In the genomic region with DNA sequence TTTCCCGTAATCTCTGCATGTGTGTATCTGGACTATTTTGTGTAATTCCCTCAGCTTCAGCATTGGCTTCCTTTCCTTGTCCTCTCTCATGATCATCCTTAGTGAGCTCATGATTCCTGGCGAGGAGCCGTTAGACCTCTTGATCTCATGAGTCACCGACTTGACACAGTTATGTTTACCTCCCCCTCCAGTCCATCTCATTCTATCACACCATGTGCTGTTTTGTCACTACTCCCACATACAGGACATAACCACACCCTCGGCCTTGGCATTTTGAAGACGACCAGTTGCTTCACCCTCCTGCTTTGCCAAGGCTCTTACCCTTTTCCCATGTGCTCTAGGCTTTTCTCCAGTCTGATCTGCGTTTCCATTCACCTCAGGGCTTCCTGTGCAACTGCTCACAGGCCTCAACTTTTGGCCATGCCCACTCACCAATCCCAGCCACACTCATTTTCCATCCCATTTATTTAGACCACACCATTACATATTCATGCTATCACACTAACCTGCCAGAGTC, we compare ENCODE assay signal across 1 cellular context.
TF ChIP-seq lines count a peak whose summit lies in the region.

No MANE protein-coding gene starts in this region.

TF ChIP-seq in K562, 482 proteins besides CTCF, POLR2A, EP300 and RAD21 (continued from another document and continues in another):
- TF ChIP-seq ILK (tag; IDR thresholded peaks at IDR 0.05; ENCODE audit: borderline replicate concordance, low read depth) (no peak), CREM (IDR thresholded peaks at IDR 0.05; ENCODE audit: low read depth) (peak; percentile 84), KDM1A (IDR thresholded peaks at IDR 0.05) (peak; percentile 54 to 60; a peak in 2 of 4 replicates), RNF2 (IDR thresholded peaks at IDR 0.05) (peak; percentile 91), ILF3 (IDR thresholded peaks at IDR 0.05; ENCODE audit: borderline replicate concordance) (no peak), TRIM28 (IDR thresholded peaks at IDR 0.05) (no peak), ZNF561 (CRISPR knock-in tag; conservative IDR thresholded peaks at IDR 0.05) (no peak), BDP1 (IDR thresholded peaks at IDR 0.05; ENCODE audit: insufficient read depth, insufficient read length) (no peak), ARID1B (IDR thresholded peaks at IDR 0.05) (peak; percentile 89), GABPB2 (CRISPR knock-in tag; conservative IDR thresholded peaks at IDR 0.05) (no peak), GABPA (tag; conservative IDR thresholded peaks at IDR 0.05; ENCODE audit: low read depth) (no peak), HCFC1 (IDR thresholded peaks at IDR 0.05; ENCODE audit: low read depth, low read length) (no peak), TFAM (CRISPR knock-in tag; conservative IDR thresholded peaks at IDR 0.05) (no peak), HNRNPH1 (optimal IDR thresholded peaks at IDR 0.05; ENCODE audit: low read depth, low read length) (no peak), MCM7 (IDR thresholded peaks at IDR 0.05) (no peak), LARP7 (IDR thresholded peaks at IDR 0.05) (0 out of 2 replicates have a peak, but pooled peaks have one; percentile 25), ZBED1 (IDR thresholded peaks at IDR 0.05) (no peak), L3MBTL2 (IDR thresholded peaks at IDR 0.05) (peak; percentile 98), RBFOX2 (IDR thresholded peaks at IDR 0.05; ENCODE audit: low read depth, low read length) (no peak), NFXL1 (CRISPR knock-in tag; IDR thresholded peaks at IDR 0.05) (no peak), PYGO2 (tag; IDR thresholded peaks at IDR 0.05) (no peak), PHB (CRISPR knock-in tag; IDR thresholded peaks at IDR 0.05) (no peak), CCNT2 (IDR thresholded peaks at IDR 0.05; ENCODE audit: borderline replicate concordance, extremely low read depth, insufficient read length, low read depth, low read length) (no peak), SMAD3 (CRISPR knock-in tag; conservative IDR thresholded peaks at IDR 0.05) (0 out of 2 replicates have a peak, but pooled peaks have one; percentile 45), TBL1XR1 (IDR thresholded peaks at IDR 0.05; ENCODE audit: low read length in 2 of 2) (peak in 1 of 2 experiments; percentile 75; a peak in 2 of 4 replicates), NCOA2 (IDR thresholded peaks at IDR 0.05; ENCODE audit: partially characterized antibody in 2 of 2) (no peak), ZNF444 (CRISPR knock-in tag; IDR thresholded peaks at IDR 0.05) (no peak), ZNF232 (CRISPR knock-in tag; IDR thresholded peaks at IDR 0.05) (no peak), ZNF644 (tag; IDR thresholded peaks at IDR 0.05; ENCODE audit: low read depth) (no peak), CC2D1A (IDR thresholded peaks at IDR 0.05) (peak; percentile 77; the same call in 1 of the 2 replicates), SUPT5H (IDR thresholded peaks at IDR 0.05) (no peak), FOXA3 (CRISPR knock-in tag; conservative IDR thresholded peaks at IDR 0.05 in 1 of 2, IDR thresholded peaks at IDR 0.05 in 1 of 2) (no peak)
- TF ChIP-seq, protein P1, sequence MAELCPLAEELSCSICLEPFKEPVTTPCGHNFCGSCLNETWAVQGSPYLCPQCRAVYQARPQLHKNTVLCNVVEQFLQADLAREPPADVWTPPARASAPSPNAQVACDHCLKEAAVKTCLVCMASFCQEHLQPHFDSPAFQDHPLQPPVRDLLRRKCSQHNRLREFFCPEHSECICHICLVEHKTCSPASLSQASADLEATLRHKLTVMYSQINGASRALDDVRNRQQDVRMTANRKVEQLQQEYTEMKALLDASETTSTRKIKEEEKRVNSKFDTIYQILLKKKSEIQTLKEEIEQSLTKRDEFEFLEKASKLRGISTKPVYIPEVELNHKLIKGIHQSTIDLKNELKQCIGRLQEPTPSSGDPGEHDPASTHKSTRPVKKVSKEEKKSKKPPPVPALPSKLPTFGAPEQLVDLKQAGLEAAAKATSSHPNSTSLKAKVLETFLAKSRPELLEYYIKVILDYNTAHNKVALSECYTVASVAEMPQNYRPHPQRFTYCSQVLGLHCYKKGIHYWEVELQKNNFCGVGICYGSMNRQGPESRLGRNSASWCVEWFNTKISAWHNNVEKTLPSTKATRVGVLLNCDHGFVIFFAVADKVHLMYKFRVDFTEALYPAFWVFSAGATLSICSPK (IDR thresholded peaks at IDR 0.05; ENCODE audit: borderline replicate concordance): no peak
- TF ChIP-seq, protein P2, sequence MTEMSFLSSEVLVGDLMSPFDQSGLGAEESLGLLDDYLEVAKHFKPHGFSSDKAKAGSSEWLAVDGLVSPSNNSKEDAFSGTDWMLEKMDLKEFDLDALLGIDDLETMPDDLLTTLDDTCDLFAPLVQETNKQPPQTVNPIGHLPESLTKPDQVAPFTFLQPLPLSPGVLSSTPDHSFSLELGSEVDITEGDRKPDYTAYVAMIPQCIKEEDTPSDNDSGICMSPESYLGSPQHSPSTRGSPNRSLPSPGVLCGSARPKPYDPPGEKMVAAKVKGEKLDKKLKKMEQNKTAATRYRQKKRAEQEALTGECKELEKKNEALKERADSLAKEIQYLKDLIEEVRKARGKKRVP (CRISPR knock-in tag; IDR thresholded peaks at IDR 0.05): peak; percentile 46; the same call in 1 of the 2 replicates
- TF ChIP-seq, protein P3, sequence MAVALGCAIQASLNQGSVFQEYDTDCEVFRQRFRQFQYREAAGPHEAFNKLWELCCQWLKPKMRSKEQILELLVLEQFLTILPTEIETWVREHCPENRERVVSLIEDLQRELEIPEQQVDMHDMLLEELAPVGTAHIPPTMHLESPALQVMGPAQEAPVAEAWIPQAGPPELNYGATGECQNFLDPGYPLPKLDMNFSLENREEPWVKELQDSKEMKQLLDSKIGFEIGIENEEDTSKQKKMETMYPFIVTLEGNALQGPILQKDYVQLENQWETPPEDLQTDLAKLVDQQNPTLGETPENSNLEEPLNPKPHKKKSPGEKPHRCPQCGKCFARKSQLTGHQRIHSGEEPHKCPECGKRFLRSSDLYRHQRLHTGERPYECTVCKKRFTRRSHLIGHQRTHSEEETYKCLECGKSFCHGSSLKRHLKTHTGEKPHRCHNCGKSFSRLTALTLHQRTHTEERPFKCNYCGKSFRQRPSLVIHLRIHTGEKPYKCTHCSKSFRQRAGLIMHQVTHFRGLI (CRISPR knock-in tag; IDR thresholded peaks at IDR 0.05): 0 out of 2 replicates have a peak, but pooled peaks have one; percentile 30
- TF ChIP-seq, protein P4, sequence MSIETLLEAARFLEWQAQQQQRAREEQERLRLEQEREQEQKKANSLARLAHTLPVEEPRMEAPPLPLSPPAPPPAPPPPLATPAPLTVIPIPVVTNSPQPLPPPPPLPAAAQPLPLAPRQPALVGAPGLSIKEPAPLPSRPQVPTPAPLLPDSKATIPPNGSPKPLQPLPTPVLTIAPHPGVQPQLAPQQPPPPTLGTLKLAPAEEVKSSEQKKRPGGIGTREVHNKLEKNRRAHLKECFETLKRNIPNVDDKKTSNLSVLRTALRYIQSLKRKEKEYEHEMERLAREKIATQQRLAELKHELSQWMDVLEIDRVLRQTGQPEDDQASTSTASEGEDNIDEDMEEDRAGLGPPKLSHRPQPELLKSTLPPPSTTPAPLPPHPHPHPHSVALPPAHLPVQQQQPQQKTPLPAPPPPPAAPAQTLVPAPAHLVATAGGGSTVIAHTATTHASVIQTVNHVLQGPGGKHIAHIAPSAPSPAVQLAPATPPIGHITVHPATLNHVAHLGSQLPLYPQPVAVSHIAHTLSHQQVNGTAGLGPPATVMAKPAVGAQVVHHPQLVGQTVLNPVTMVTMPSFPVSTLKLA (conservative IDR thresholded peaks at IDR 0.05): peak; percentile 79 to 88; a peak in 3 of 4 replicates
- TF ChIP-seq, protein P5, sequence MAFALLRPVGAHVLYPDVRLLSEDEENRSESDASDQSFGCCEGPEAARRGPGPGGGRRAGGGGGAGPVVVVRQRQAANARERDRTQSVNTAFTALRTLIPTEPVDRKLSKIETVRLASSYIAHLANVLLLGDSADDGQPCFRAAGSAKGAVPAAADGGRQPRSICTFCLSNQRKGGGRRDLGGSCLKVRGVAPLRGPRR (CRISPR knock-in tag; IDR thresholded peaks at IDR 0.05): no peak
- TF ChIP-seq, protein P6, sequence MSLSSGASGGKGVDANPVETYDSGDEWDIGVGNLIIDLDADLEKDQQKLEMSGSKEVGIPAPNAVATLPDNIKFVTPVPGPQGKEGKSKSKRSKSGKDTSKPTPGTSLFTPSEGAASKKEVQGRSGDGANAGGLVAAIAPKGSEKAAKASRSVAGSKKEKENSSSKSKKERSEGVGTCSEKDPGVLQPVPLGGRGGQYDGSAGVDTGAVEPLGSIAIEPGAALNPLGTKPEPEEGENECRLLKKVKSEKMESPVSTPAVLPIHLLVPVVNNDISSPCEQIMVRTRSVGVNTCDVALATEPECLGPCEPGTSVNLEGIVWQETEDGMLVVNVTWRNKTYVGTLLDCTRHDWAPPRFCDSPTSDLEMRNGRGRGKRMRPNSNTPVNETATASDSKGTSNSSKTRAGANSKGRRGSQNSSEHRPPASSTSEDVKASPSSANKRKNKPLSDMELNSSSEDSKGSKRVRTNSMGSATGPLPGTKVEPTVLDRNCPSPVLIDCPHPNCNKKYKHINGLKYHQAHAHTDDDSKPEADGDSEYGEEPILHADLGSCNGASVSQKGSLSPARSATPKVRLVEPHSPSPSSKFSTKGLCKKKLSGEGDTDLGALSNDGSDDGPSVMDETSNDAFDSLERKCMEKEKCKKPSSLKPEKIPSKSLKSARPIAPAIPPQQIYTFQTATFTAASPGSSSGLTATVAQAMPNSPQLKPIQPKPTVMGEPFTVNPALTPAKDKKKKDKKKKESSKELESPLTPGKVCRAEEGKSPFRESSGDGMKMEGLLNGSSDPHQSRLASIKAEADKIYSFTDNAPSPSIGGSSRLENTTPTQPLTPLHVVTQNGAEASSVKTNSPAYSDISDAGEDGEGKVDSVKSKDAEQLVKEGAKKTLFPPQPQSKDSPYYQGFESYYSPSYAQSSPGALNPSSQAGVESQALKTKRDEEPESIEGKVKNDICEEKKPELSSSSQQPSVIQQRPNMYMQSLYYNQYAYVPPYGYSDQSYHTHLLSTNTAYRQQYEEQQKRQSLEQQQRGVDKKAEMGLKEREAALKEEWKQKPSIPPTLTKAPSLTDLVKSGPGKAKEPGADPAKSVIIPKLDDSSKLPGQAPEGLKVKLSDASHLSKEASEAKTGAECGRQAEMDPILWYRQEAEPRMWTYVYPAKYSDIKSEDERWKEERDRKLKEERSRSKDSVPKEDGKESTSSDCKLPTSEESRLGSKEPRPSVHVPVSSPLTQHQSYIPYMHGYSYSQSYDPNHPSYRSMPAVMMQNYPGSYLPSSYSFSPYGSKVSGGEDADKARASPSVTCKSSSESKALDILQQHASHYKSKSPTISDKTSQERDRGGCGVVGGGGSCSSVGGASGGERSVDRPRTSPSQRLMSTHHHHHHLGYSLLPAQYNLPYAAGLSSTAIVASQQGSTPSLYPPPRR (CRISPR knock-in tag; IDR thresholded peaks at IDR 0.05; ENCODE audit: borderline replicate concordance): no peak
- TF ChIP-seq, protein P7, sequence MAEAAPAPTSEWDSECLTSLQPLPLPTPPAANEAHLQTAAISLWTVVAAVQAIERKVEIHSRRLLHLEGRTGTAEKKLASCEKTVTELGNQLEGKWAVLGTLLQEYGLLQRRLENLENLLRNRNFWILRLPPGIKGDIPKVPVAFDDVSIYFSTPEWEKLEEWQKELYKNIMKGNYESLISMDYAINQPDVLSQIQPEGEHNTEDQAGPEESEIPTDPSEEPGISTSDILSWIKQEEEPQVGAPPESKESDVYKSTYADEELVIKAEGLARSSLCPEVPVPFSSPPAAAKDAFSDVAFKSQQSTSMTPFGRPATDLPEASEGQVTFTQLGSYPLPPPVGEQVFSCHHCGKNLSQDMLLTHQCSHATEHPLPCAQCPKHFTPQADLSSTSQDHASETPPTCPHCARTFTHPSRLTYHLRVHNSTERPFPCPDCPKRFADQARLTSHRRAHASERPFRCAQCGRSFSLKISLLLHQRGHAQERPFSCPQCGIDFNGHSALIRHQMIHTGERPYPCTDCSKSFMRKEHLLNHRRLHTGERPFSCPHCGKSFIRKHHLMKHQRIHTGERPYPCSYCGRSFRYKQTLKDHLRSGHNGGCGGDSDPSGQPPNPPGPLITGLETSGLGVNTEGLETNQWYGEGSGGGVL (CRISPR knock-in tag; IDR thresholded peaks at IDR 0.05): no peak
- TF ChIP-seq, protein P8, sequence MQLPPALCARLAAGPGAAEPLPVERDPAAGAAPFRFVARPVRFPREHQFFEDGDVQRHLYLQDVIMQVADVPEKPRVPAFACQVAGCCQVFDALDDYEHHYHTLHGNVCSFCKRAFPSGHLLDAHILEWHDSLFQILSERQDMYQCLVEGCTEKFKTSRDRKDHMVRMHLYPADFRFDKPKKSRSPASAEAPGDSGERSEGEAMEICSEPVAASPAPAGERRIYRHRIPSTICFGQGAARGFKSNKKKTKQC (CRISPR knock-in tag; IDR thresholded peaks at IDR 0.05): no peak
- TF ChIP-seq, protein P9, sequence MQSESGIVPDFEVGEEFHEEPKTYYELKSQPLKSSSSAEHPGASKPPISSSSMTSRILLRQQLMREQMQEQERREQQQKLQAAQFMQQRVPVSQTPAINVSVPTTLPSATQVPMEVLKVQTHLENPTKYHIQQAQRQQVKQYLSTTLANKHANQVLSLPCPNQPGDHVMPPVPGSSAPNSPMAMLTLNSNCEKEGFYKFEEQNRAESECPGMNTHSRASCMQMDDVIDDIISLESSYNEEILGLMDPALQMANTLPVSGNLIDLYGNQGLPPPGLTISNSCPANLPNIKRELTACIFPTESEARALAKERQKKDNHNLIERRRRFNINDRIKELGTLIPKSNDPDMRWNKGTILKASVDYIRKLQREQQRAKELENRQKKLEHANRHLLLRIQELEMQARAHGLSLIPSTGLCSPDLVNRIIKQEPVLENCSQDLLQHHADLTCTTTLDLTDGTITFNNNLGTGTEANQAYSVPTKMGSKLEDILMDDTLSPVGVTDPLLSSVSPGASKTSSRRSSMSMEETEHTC (IDR thresholded peaks at IDR 0.05): peak; percentile 95
- TF ChIP-seq, protein P10, sequence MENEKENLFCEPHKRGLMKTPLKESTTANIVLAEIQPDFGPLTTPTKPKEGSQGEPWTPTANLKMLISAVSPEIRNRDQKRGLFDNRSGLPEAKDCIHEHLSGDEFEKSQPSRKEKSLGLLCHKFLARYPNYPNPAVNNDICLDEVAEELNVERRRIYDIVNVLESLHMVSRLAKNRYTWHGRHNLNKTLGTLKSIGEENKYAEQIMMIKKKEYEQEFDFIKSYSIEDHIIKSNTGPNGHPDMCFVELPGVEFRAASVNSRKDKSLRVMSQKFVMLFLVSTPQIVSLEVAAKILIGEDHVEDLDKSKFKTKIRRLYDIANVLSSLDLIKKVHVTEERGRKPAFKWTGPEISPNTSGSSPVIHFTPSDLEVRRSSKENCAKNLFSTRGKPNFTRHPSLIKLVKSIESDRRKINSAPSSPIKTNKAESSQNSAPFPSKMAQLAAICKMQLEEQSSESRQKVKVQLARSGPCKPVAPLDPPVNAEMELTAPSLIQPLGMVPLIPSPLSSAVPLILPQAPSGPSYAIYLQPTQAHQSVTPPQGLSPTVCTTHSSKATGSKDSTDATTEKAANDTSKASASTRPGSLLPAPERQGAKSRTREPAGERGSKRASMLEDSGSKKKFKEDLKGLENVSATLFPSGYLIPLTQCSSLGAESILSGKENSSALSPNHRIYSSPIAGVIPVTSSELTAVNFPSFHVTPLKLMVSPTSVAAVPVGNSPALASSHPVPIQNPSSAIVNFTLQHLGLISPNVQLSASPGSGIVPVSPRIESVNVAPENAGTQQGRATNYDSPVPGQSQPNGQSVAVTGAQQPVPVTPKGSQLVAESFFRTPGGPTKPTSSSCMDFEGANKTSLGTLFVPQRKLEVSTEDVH (IDR thresholded peaks at IDR 0.05; ENCODE audit: low read depth, partially characterized antibody): peak; percentile 34
- TF ChIP-seq, protein P11, sequence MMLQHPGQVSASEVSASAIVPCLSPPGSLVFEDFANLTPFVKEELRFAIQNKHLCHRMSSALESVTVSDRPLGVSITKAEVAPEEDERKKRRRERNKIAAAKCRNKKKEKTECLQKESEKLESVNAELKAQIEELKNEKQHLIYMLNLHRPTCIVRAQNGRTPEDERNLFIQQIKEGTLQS (IDR thresholded peaks at IDR 0.05): peak; percentile 95
- TF ChIP-seq, protein P11 (CRISPR knock-in tag; conservative IDR thresholded peaks at IDR 0.05): peak; percentile 45; the same call in 1 of the 2 replicates
